In genomic region chr1:229582011-229582694, GRCh38 we compare ENCODE assay signal across 1 cellular context.
TF ChIP-seq lines count a peak whose summit lies in the region.

No MANE protein-coding gene starts in this region.

TF ChIP-seq in K562, 482 proteins besides CTCF, POLR2A, EP300 and RAD21:
- no peak for TF ChIP-seq ATF2 (CRISPR knock-in tag; IDR thresholded peaks at IDR 0.05)
- TF ChIP-seq NFIC (IDR thresholded peaks at IDR 0.05), result peak; percentile 14; the same call in 1 of the 2 replicates
- no peak for TF ChIP-seq KAT7 (CRISPR knock-in tag; IDR thresholded peaks at IDR 0.05; ENCODE audit: borderline replicate concordance)
